ENCODE assay signal across 8 cellular contexts in the genomic region with DNA sequence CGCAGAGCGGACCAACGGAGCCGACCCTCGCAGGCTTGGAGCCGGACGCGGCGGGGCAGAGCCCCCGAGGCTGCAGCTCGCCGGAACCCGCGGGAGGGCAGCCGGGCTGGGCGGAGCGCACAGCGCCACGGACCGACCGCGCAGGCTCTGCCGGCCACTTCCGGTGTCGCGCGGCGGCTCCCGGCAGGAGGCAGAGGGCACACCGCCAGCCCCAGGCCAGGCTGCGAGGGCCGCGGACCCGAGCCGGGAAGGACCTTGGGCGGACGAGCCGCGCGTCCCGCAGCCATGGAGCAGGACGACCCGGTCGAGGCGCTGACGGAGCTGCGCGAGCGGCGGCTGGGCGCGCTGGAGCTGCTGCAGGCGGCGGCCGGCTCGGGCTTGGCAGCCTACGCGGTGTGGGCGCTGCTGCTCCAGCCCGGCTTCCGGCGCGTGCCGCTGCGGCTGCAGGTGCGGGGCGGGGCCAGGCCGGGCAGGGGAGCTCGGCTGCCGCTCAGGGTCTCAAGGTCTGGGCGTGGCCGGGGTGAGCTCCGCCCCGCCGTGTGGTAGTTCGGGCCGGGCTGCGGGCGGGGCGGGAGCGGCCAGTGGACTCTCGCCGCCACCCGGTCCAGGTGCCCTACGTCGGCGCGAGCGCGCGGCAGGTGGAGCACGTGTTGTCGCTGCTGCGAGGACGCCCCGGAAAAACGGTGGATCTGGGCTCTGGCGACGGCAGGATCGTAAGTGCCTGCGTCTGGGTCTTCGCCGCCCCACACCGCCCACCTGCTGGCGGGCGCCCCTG. TPM values are rescaled to one million over a fixed set of nuclear protein-coding genes. Genes with fewer than 3 reads are reported as not detected.
DNase-seq lines count a peak whose midpoint lies in the region; ATAC-seq and TF ChIP-seq lines count a peak whose summit lies in the region.

A gene with protein sequence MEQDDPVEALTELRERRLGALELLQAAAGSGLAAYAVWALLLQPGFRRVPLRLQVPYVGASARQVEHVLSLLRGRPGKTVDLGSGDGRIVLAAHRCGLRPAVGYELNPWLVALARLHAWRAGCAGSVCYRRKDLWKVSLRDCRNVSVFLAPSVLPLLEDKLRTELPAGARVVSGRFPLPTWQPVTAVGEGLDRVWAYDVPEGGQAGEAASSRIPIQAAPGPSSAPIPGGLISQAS (plus strand): TSS at position 157 of the 775 bp plus-strand sequence. CDS start 129 bp downstream, at position 286.

- peak within 1 kb of the TSS; percentile 70 for H3K4me3 ChIP-seq in fibroblast of pulmonary artery (replicated peaks; ENCODE audit: low read depth, low read length)

- peak within 1 kb of the TSS; percentile 87 for H3K4me3 Mint-ChIP-seq in natural killer cell

- peak; percentile 54 for ATAC-seq in GM21526 (IDR thresholded peaks at IDR 0.05; ENCODE audit: low FRiP score, unreplicated experiment)
- ATAC-seq in natural killer cell: peak; percentile 79 to 82 (median 80)

- no peaks in the 10 kb centered on the region for H3K9me3 Mint-ChIP-seq in natural killer cell

- H3K27me3 Mint-ChIP-seq in natural killer cell (ENCODE audit: low read depth in 2 of 2): no peaks in the 10 kb centered on the region

- DNase-seq in DMS53 treated with DMSO at 0.1 percent for 48 hours (lab: John Stamatoyannopoulos, UW; ENCODE audit: unreplicated experiment) (peak; percentile 64), HuH-7 (ENCODE audit: low spot score) (peak; percentile 83), RPMI8226 (peak; percentile 99), fibroblast of pulmonary artery (ENCODE audit: low read depth) (peak; percentile 71), natural killer cell (peak; percentile 76)
- peak; percentile 54 for DNase-seq in activated T-helper 9 cell treated with anti-CD3 and anti-CD28 coated beads, Interleukin-2, amount 50 U/mL, for 16 hours (ENCODE audit: low read depth)

- intact Hi-C loops in natural killer cell (cut with micrococcal nuclease): no loop called here

- TF ChIP-seq CTCF in fibroblast of pulmonary artery (IDR thresholded peaks at IDR 0.05; ENCODE audit: low read length, missing control alignments) (no peak), natural killer cell (IDR thresholded peaks at IDR 0.05) (no peak), subcutaneous adipose tissue (IDR thresholded peaks at IDR 0.05; ENCODE audit: low read depth) (no peak)

- H3K27ac Mint-ChIP-seq in natural killer cell: peak within 1 kb of the TSS; percentile 69 to 80

- peaks cover 0 to 24% of the 10 kb centered on the region in 2 donors for H3K4me1 Mint-ChIP-seq in natural killer cell

- no peaks in the 10 kb centered on the region for H3K36me3 Mint-ChIP-seq in natural killer cell

RNA-seq across cellular contexts. Expression of the gene that starts here (rescaled TPM):
- total RNA-seq in natural killer cell (10 to 100 TPM; 33.7 to 39.0 (median 37.7) TPM), subcutaneous adipose tissue (10 to 100 TPM; 12.6 to 55.6 (median 23.7) TPM)

Comparison
In these comparisons a context has a peak if more than half of its experiments do, and no peak if none do; other contexts are left out.
1. Peak in every context shown above with its lines: DNase-seq, ATAC-seq and H3K4me3 ChIP-seq.